In genomic region chr19:52398091-52398461, GRCh38 we compare ENCODE assay signal across 8 cellular contexts. TPM values are rescaled to one million over a fixed set of nuclear protein-coding genes. Genes with fewer than 3 reads are reported as not detected.
DNase-seq lines count a peak whose midpoint lies in the region; ATAC-seq, FAIRE-seq and TF ChIP-seq lines count a peak whose summit lies in the region.

No MANE protein-coding gene starts in this region.

- CTCF ChIA-PET in activated CD8-positive, alpha-beta T cell treated with anti-CD3 and anti-CD28 coated beads, Interleukin-2, amount 10 ng/mL, durations not matched to agents 7 days and 5 days (lab: Charles Lee), result interaction anchor here (2.0 kb wide), 1 partner anchor 56 kb away, joined by 6 read pairs; the partner anchor contains the start of gene ZNF578

- peak overlapping the region; percentile 91 to 96 (median 94) for H3K4me3 Mint-ChIP-seq in CD4-positive, CD25-positive, alpha-beta regulatory T cell
- H3K4me3 Mint-ChIP-seq in activated CD8-positive, alpha-beta T cell treated with anti-CD3 and anti-CD28 coated beads, Interleukin-2, amount 10 ng/mL, durations not matched to agents 7 days and 5 days, result peak overlapping the region; percentile 89

- H3K27ac Mint-ChIP-seq in CD4-positive, CD25-positive, alpha-beta regulatory T cell, result peak overlapping the region; percentile 94 to 97 (median 94)
- H3K27ac Mint-ChIP-seq in activated CD8-positive, alpha-beta T cell treated with anti-CD3 and anti-CD28 coated beads, Interleukin-2, amount 10 ng/mL, durations not matched to agents 7 days and 5 days, result peak overlapping the region; percentile 93

- intact Hi-C loops in sciatic nerve (cut with DNase I), result no loop called here

- H3K36me3 ChIP-seq in CD4-positive, CD25-positive, alpha-beta regulatory T cell (ENCODE audit: control insufficient read depth, insufficient read depth, low read length), result peaks cover 32% of the 10 kb centered on the region

- peaks cover 59% of the 10 kb centered on the region for H3K36me3 Mint-ChIP-seq in CD4-positive, CD25-positive, alpha-beta regulatory T cell
- H3K36me3 Mint-ChIP-seq in activated CD8-positive, alpha-beta T cell treated with anti-CD3 and anti-CD28 coated beads, Interleukin-2, amount 10 ng/mL, durations not matched to agents 7 days and 5 days (ENCODE audit: low read depth), result peaks cover 74% of the 10 kb centered on the region

- no peak for TF ChIP-seq POLR2A in H54 (IDR thresholded peaks at IDR 0.05; ENCODE audit: low read depth, low read length)

- POLR2A ChIA-PET in activated CD8-positive, alpha-beta T cell treated with anti-CD3 and anti-CD28 coated beads, Interleukin-2, amount 10 ng/mL, durations not matched to agents 7 days and 5 days (lab: Charles Lee), result interaction anchor here (0.5 to 1.2 kb wide), 6 partner anchors 25 to 989 kb away, joined by 3 to 5 read pairs (median 4); partner anchors contain the start of genes PPP2R1A and ZNF880

- peaks cover 0 to 74% (median 21%) of the 10 kb centered on the region in 7 donors for H3K9me3 Mint-ChIP-seq in CD4-positive, CD25-positive, alpha-beta regulatory T cell
- peaks cover 51% of the 10 kb centered on the region for H3K9me3 Mint-ChIP-seq in activated CD8-positive, alpha-beta T cell treated with anti-CD3 and anti-CD28 coated beads, Interleukin-2, amount 10 ng/mL, durations not matched to agents 7 days and 5 days (ENCODE audit: insufficient read depth)

- peak overlapping the region; percentile 67 for H3K27ac ChIP-seq in CD4-positive, CD25-positive, alpha-beta regulatory T cell (ENCODE audit: insufficient read depth, low read length, poor library complexity, severe bottlenecking)

- H3K4me1 Mint-ChIP-seq in CD4-positive, CD25-positive, alpha-beta regulatory T cell, result peaks cover 5 to 24% (median 12%) of the 10 kb centered on the region in 4 donors
- H3K4me1 Mint-ChIP-seq in activated CD8-positive, alpha-beta T cell treated with anti-CD3 and anti-CD28 coated beads, Interleukin-2, amount 10 ng/mL, durations not matched to agents 7 days and 5 days (ENCODE audit: low read depth), result peaks cover 22% of the 10 kb centered on the region

- no peaks in the 10 kb centered on the region for H3K27me3 ChIP-seq in CD4-positive, CD25-positive, alpha-beta regulatory T cell (ENCODE audit: control insufficient read depth, insufficient read depth, low read length)

- peak overlapping the region; percentile 92 for H3K4me3 ChIP-seq in CD4-positive, CD25-positive, alpha-beta regulatory T cell (ENCODE audit: low read depth, low read length)

- no peak for FAIRE-seq in H54 (lab: Jason Lieb, UNC)

- ATAC-seq in CD4-positive, CD25-positive, alpha-beta regulatory T cell (ENCODE audit: low read depth in 2 of 2), result peak in 1 of 2 donors; percentile 21
- ATAC-seq in activated CD8-positive, alpha-beta T cell treated with anti-CD3 and anti-CD28 coated beads, Interleukin-2, amount 10 ng/mL, durations not matched to agents 7 days and 5 days, result peak; percentile 53
- peak; percentile 48 for ATAC-seq in sciatic nerve

- H3K9me3 ChIP-seq in CD4-positive, CD25-positive, alpha-beta regulatory T cell (ENCODE audit: control insufficient read depth in 2 of 2, low read length in 2 of 2), result peaks cover 18 to 66% of the 10 kb centered on the region in 2 experiments

- no peaks in the 10 kb centered on the region for H3K27me3 Mint-ChIP-seq in CD4-positive, CD25-positive, alpha-beta regulatory T cell
- H3K27me3 Mint-ChIP-seq in activated CD8-positive, alpha-beta T cell treated with anti-CD3 and anti-CD28 coated beads, Interleukin-2, amount 10 ng/mL, durations not matched to agents 7 days and 5 days (ENCODE audit: low read depth), result no peaks in the 10 kb centered on the region

- H3K4me1 ChIP-seq in CD4-positive, CD25-positive, alpha-beta regulatory T cell (ENCODE audit: control insufficient read depth, insufficient read depth, low read length, poor library complexity, severe bottlenecking), result peaks cover 15% of the 10 kb centered on the region

- no peak for DNase-seq in CD4-positive, CD25-positive, alpha-beta regulatory T cell
- peak; percentile 30 for DNase-seq in H54 (ENCODE audit: insufficient read length, low spot score)
- DNase-seq in activated CD8-positive, alpha-beta T cell treated with anti-CD3 and anti-CD28 coated beads, Interleukin-2, amount 10 ng/mL, durations not matched to agents 7 days and 5 days, result no peak
- DNase-seq in glomerular visceral epithelial cell (ENCODE audit: extremely low spot score), result peak; percentile 3
- DNase-seq in sciatic nerve (ENCODE audit: low spot score), result no peak
- no peak for DNase-seq in C1 segment of cervical spinal cord (lab: John Stamatoyannopoulos, UW)
- DNase-seq in activated gamma-delta T cell (lab: John Stamatoyannopoulos, UW), result no peak
- no peak for DNase-seq in activated gamma-delta T cell treated with Interleukin-2 at 50 U/mL for 16 hours

RNA-seq across cellular contexts. Expression of gene ZNF528, which starts 0.4 kb away (rescaled TPM):
- total RNA-seq in CD4-positive, CD25-positive, alpha-beta regulatory T cell, result 19.0 TPM
- 1 to 10 TPM; 7.1 to 9.4 (median 8.6) TPM for polyA plus RNA-seq in CD4-positive, CD25-positive, alpha-beta regulatory T cell
- total RNA-seq in activated CD8-positive, alpha-beta T cell treated with anti-CD3 and anti-CD28 coated beads, Interleukin-2, amount 10 ng/mL, durations not matched to agents 7 days and 5 days, result 10 to 100 TPM; 13.0 to 14.7 TPM
- total RNA-seq in sciatic nerve, result 42.8 TPM

RNA-seq across cellular contexts. Expression of gene ZNF880, which starts 28.4 kb away (rescaled TPM):
- 17.9 TPM for total RNA-seq in CD4-positive, CD25-positive, alpha-beta regulatory T cell
- polyA plus RNA-seq in CD4-positive, CD25-positive, alpha-beta regulatory T cell, result 10 to 100 TPM; 26.4 to 34.3 (median 28.1) TPM
- 10 to 100 TPM; 15.0 to 17.6 TPM for total RNA-seq in activated CD8-positive, alpha-beta T cell treated with anti-CD3 and anti-CD28 coated beads, Interleukin-2, amount 10 ng/mL, durations not matched to agents 7 days and 5 days
- total RNA-seq in sciatic nerve, result 25.9 TPM

RNA-seq across cellular contexts. Expression of gene ZNF534, which starts 30.9 kb away (rescaled TPM):
- not detected for total RNA-seq in CD4-positive, CD25-positive, alpha-beta regulatory T cell
- not detected for polyA plus RNA-seq in CD4-positive, CD25-positive, alpha-beta regulatory T cell
- not detected for total RNA-seq in activated CD8-positive, alpha-beta T cell treated with anti-CD3 and anti-CD28 coated beads, Interleukin-2, amount 10 ng/mL, durations not matched to agents 7 days and 5 days
- total RNA-seq in sciatic nerve, result 2.3 TPM

RNA-seq across cellular contexts. Expression of gene ZNF578, which starts 55.3 kb away (rescaled TPM):
- 0.27 TPM for total RNA-seq in CD4-positive, CD25-positive, alpha-beta regulatory T cell
- polyA plus RNA-seq in CD4-positive, CD25-positive, alpha-beta regulatory T cell, result 1 to 10 TPM; 2.5 to 5.9 (median 3.1) TPM
- 1 to 10 TPM; 1.4 to 1.9 TPM for total RNA-seq in activated CD8-positive, alpha-beta T cell treated with anti-CD3 and anti-CD28 coated beads, Interleukin-2, amount 10 ng/mL, durations not matched to agents 7 days and 5 days
- 4.9 TPM for total RNA-seq in sciatic nerve

Comparison
In these comparisons a context has a peak if more than half of its experiments do, and no peak if none do; other contexts are left out.
1. DNase-seq: peak in H54 (single experiment) and glomerular visceral epithelial cell (single experiment); none in CD4-positive, CD25-positive, alpha-beta regulatory T cell (0 of 3), activated CD8-positive, alpha-beta T cell treated with anti-CD3 and anti-CD28 coated beads, Interleukin-2, amount 10 ng/mL, durations not matched to agents 7 days and 5 days (single experiment), sciatic nerve (single experiment), C1 segment of cervical spinal cord (0 of 14), activated gamma-delta T cell (single experiment) and activated gamma-delta T cell treated with Interleukin-2 at 50 U/mL for 16 hours (single experiment).